8 cellular contexts compared by ENCODE assay signal in the genomic region with DNA sequence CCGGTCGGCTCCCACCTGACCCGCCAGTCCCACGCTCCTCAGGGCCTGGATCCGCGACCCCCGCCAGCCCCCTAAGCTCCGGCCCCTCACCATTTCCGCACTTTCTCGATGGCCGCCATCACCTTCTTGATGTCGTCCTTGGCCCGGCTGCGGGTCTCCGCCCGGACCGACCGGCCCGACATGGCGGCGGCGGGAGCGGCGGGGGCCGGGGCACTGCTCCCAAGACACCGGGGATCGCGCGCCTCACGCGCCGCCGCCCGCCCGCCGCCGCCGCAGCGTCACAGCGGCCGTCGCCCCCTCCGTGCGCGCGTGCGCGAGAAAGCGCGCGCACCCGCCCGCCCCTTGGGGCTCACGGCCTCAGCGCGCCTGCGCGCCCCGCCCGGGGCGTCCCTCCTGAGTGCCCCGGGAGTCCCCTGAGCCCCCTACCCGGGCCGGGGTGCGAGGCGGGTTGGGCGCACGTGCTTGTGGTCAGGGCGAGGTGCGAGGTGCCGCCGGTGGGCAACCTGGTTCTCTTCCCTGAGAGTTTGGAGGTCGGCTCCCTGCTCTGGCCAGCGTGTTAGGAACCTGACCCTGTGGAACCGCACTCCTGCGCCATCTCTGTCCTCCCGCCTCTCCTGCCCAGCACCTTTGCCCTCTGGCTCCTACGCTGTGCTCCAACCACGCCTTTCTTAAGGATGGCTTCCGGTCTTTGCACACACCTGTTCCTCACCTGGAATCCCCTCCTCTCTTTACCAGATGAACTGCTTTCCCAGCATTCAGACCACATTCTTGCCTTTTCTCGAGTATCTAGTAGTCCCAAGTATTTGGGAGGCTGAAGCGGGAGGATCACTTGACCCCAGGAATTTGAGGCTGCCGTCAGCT. TPM values are rescaled to one million over a fixed set of nuclear protein-coding genes. Genes with fewer than 3 reads are reported as not detected.
DNase-seq lines count a peak whose midpoint lies in the region; ATAC-seq and TF ChIP-seq lines count a peak whose summit lies in the region.

BCL7B (minus strand) TSS at position 294 of the 861 bp plus-strand sequence; CDS start at position 182, 112 bp downstream.

- no peak for TF ChIP-seq CTCF in Caco-2 (IDR thresholded peaks at IDR 0.05; ENCODE audit: insufficient read depth in 1 of 2, low read depth in 1 of 2, low read length in 1 of 2, severe bottlenecking in 1 of 2, unreplicated experiment in 1 of 2)
- TF ChIP-seq CTCF in nephron progenitor cell (IDR thresholded peaks at IDR 0.05) = no peak

- peaks cover 10% of the 10 kb centered on the region; the same call in 1 of the 2 replicates for H3K4me1 ChIP-seq in Caco-2

- peaks cover 50% of the 10 kb centered on the region for H3K36me3 Mint-ChIP-seq in Caco-2 (ENCODE audit: insufficient read depth, unreplicated experiment)
- peaks cover 10% of the 10 kb centered on the region for H3K36me3 Mint-ChIP-seq in nephron progenitor cell (ENCODE audit: low read depth)
- peaks cover 13% of the 10 kb centered on the region for H3K36me3 Mint-ChIP-seq in stimulated activated naive CD8-positive, alpha-beta T cell treated with anti-CD3 and anti-CD28 coated beads, Interleukin-15, Interleukin-2, amounts not matched to agents 100 ng/mL and 50 ng/mL, for 24 hours (ENCODE audit: low read depth)

- intact Hi-C loops in Caco-2 (cut with micrococcal nuclease; ENCODE audit: unreplicated experiment) = loop anchor here (1.0 kb wide), 2 partner anchors 21 to 35 kb away; partner anchors contain the start of genes BAZ1B and TBL2

- peak within 1 kb of the TSS; percentile 96 for H3K4me3 Mint-ChIP-seq in Caco-2 (ENCODE audit: unreplicated experiment)
- peak within 1 kb of the TSS; percentile 89 for H3K4me3 Mint-ChIP-seq in nephron progenitor cell
- peak within 1 kb of the TSS; percentile 95 for H3K4me3 Mint-ChIP-seq in stimulated activated naive CD8-positive, alpha-beta T cell treated with anti-CD3 and anti-CD28 coated beads, Interleukin-15, Interleukin-2, amounts not matched to agents 100 ng/mL and 50 ng/mL, for 24 hours

- H3K27me3 ChIP-seq in Caco-2 (replicated peaks; ENCODE audit: control insufficient read depth, insufficient read depth, low read length) = no peaks in the 10 kb centered on the region

- BruUV-seq in Caco-2 (replicated peaks; lab: Mats Ljungman, UMichigan) = TSS peak; percentile 89

- H3K36me3 ChIP-seq in Caco-2 (ENCODE audit: control insufficient read depth, insufficient read depth, low read length) = no peaks in the 10 kb centered on the region

- H3K9me3 Mint-ChIP-seq in Caco-2 (ENCODE audit: unreplicated experiment) = no peaks in the 10 kb centered on the region
- H3K9me3 Mint-ChIP-seq in nephron progenitor cell = no peaks in the 10 kb centered on the region
- H3K9me3 Mint-ChIP-seq in stimulated activated naive CD8-positive, alpha-beta T cell treated with anti-CD3 and anti-CD28 coated beads, Interleukin-15, Interleukin-2, amounts not matched to agents 100 ng/mL and 50 ng/mL, for 24 hours = no peaks in the 10 kb centered on the region

- H3K27ac Mint-ChIP-seq in Caco-2 (ENCODE audit: unreplicated experiment) = peak within 1 kb of the TSS; percentile 99
- peak within 1 kb of the TSS; percentile 98 for H3K27ac Mint-ChIP-seq in nephron progenitor cell
- H3K27ac Mint-ChIP-seq in stimulated activated naive CD8-positive, alpha-beta T cell treated with anti-CD3 and anti-CD28 coated beads, Interleukin-15, Interleukin-2, amounts not matched to agents 100 ng/mL and 50 ng/mL, for 24 hours = peak within 1 kb of the TSS; percentile 96

- H3K9me3 ChIP-seq in Caco-2 = no peaks in the 10 kb centered on the region

- H3K4me1 Mint-ChIP-seq in Caco-2 (ENCODE audit: low read depth, unreplicated experiment) = peaks cover 11% of the 10 kb centered on the region
- peaks cover 26% of the 10 kb centered on the region for H3K4me1 Mint-ChIP-seq in nephron progenitor cell
- H3K4me1 Mint-ChIP-seq in stimulated activated naive CD8-positive, alpha-beta T cell treated with anti-CD3 and anti-CD28 coated beads, Interleukin-15, Interleukin-2, amounts not matched to agents 100 ng/mL and 50 ng/mL, for 24 hours (ENCODE audit: low read depth) = peaks cover 43% of the 10 kb centered on the region

- POLR2A ChIA-PET in Caco-2 (lab: Charles Lee) = interaction anchor here (1.0 to 1.9 kb wide), 4 partner anchors 10 to 36 kb away, joined by 3 to 24 read pairs (median 10); partner anchors contain the start of genes BAZ1B and TBL2

- peak; percentile 92 to 93 for DNase-seq in Caco-2
- peak; percentile 89 for DNase-seq in HT-29 (ENCODE audit: low spot score)
- peak; percentile 93 for DNase-seq in RPMI8226
- DNase-seq in activated effector memory CD4-positive, alpha-beta T cell treated with Interleukin-2 at 50 U/mL for 16 hours = peak; percentile 73
- DNase-seq in fibroblast of the conjunctiva (ENCODE audit: low read depth) = peak; percentile 32
- peak; percentile 75 for DNase-seq in nephron progenitor cell

- ATAC-seq in GM19463 (IDR thresholded peaks at IDR 0.05; ENCODE audit: unreplicated experiment) = peak; percentile 30

- CTCF ChIA-PET in Caco-2 (lab: Charles Lee) = no interaction called here

- H3K27me3 Mint-ChIP-seq in Caco-2 (ENCODE audit: insufficient read depth, unreplicated experiment) (no peaks in the 10 kb centered on the region), nephron progenitor cell (ENCODE audit: low read depth, poor library complexity) (peaks cover 29% of the 10 kb centered on the region)
- no peaks in the 10 kb centered on the region for H3K27me3 Mint-ChIP-seq in stimulated activated naive CD8-positive, alpha-beta T cell treated with anti-CD3 and anti-CD28 coated beads, Interleukin-15, Interleukin-2, amounts not matched to agents 100 ng/mL and 50 ng/mL, for 24 hours

- H3K4me3 ChIP-seq in Caco-2 (ENCODE audit: low read depth, low read length) = peak within 1 kb of the TSS; percentile 98

RNA-seq across cellular contexts. Expression of gene BCL7B, which starts in this region (rescaled TPM):
- 74.5 and 74.6 TPM in 2 replicates for total RNA-seq in Caco-2 (2022)
- total RNA-seq in HT-29 (2014; rRNA removed; shearing (Covaris generic)) = 65.4 and 71.0 TPM in 2 replicates

Comparison
In these comparisons a context has a peak if more than half of its experiments do, and no peak if none do; other contexts are left out.
1. Peak in every context shown above with its lines: DNase-seq, ATAC-seq and H3K4me3 ChIP-seq.
2. DNase-seq: peak in every context shown above with its lines; median percentile 93 in RPMI8226; 92 in Caco-2; 89 in HT-29; 75 in nephron progenitor cell; 73 in activated effector memory CD4-positive, alpha-beta T cell treated with Interleukin-2 at 50 U/mL for 16 hours; 32 in fibroblast of the conjunctiva.